ENCODE assay signal across 15 cellular contexts in the genomic region with DNA sequence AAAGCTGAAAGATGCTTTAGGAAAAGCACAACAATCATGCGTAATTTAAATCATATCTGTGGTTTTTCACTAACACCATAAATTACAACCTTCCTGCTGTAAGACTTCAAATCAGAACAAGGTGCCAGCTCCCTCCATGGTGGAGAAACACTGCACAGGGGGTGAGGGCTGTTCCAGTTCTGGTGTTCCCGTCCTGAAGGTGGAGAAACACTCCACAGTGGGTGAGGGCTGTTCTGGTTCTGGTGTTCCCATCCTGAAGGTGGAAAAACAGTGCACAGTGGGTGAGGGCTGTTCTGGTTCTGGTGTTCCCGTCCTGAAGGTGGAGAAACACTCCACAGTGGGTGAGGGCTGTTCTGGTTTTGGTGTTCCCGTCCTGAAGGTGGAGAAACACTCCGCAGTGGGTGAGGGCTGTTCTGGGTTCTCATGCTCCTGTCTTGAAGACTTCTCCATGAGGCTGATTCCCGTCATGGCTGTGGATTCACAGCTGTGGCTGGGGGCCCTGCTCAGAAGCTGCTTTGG. TPM values are rescaled to one million over a fixed set of nuclear protein-coding genes. Genes with fewer than 3 reads are reported as not detected.
A peak's percentile ranks its signal among the peaks of the same experiment; 100 is the strongest.
DNase-seq lines count a peak whose midpoint lies in the region; ATAC-seq, FAIRE-seq and TF ChIP-seq lines count a peak whose summit lies in the region.
"Had no signal": no experiment of that assay in that cellular context is flagged by ENCODE, and none has a peak within 500 bp of the region (broad histone marks: within the 10 kb centered on the region; RNA-seq: fewer than 3 reads in every experiment).

No MANE protein-coding gene starts in this region.

- no peak overlapping the region for H3K14ac ChIP-seq in neuronal stem cell (ENCODE audit: low read length)

- H3K79me1 ChIP-seq in neuronal stem cell (ENCODE audit: low read depth, low read length), result peaks cover 18% of the 10 kb centered on the region

- H3K4ac ChIP-seq in neuronal stem cell (ENCODE audit: low read length), result no peak overlapping the region

- TF ChIP-seq CTCF in heart right ventricle (IDR thresholded peaks at IDR 0.05), result no peak
- TF ChIP-seq CTCF in bronchial epithelial cell (IDR thresholded peaks at IDR 0.05; ENCODE audit: insufficient read depth, low read length, severe bottlenecking), result no peak

- H3K27ac ChIP-seq in heart right ventricle, result no peak overlapping the region
- H3K27ac ChIP-seq in neuronal stem cell (replicated peaks; ENCODE audit: low read length), result peak overlapping the region; percentile 43
- H3K27ac ChIP-seq in substantia nigra (ENCODE audit: low read depth, low read length, poor library complexity, severe bottlenecking), result no peak overlapping the region
- H3K27ac ChIP-seq: A549 had no signal

- no peak overlapping the region for H2BK15ac ChIP-seq in neuronal stem cell (ENCODE audit: low read length)

- H2BK12ac ChIP-seq in neuronal stem cell (ENCODE audit: low read length), result no peak overlapping the region

- no peak overlapping the region for H2BK120ac ChIP-seq in neuronal stem cell (ENCODE audit: low read depth, low read length)

- H3K27me3 ChIP-seq in heart right ventricle, result peaks cover 0 to 67% (median 48%) of the 10 kb centered on the region in 7 donors
- H3K27me3 ChIP-seq in bronchial epithelial cell (ENCODE audit: control insufficient read depth, insufficient read depth, low read length), result no peaks in the 10 kb centered on the region
- peaks cover 0 to under 1% (median 0%) of the 10 kb centered on the region in 3 experiments for H3K27me3 ChIP-seq in neuronal stem cell (ENCODE audit: control insufficient read depth in 3 of 3, insufficient read depth in 3 of 3, low read depth in 1 of 3, low read length in 3 of 3)

- peak overlapping the region; percentile 3 for H3K9ac ChIP-seq in neuronal stem cell (ENCODE audit: low read depth, low read length, poor library complexity)

- ATAC-seq in heart right ventricle (no peak), HG03159 (IDR thresholded peaks at IDR 0.05; ENCODE audit: unreplicated experiment) (no peak)
- ATAC-seq: A549, Panc1 had no signal

- no peak overlapping the region for H2AFZ ChIP-seq in neuronal stem cell (ENCODE audit: low read length)

- H2BK5ac ChIP-seq in neuronal stem cell (ENCODE audit: low read length), result no peak overlapping the region

- H3K9me3 ChIP-seq in heart right ventricle, result no peaks in the 10 kb centered on the region
- H3K9me3 ChIP-seq in neuronal stem cell (replicated peaks in 1 of 2; ENCODE audit: control insufficient read depth in 2 of 2, insufficient read depth in 1 of 2, low read depth in 1 of 2, low read length in 2 of 2), result peaks cover 0 to 3% of the 10 kb centered on the region in 2 donors
- H3K9me3 ChIP-seq: A549 had no signal

- DNase-seq in cardiac septum (ENCODE audit: low spot score) (peak; percentile 56), heart right ventricle (no peak), bronchial epithelial cell (ENCODE audit: low read depth) (no peak), neuronal stem cell (ENCODE audit: low spot score) (no peak), substantia nigra (lab: John Stamatoyannopoulos, UW) (no peak)
- no peak for DNase-seq in activated T-cell treated with anti-CD3 and anti-CD28 coated beads, Interleukin-2, amount 50 U/mL, for 48 hours
- DNase-seq: EL, H7, NCI-H1417 treated with DMSO at 0.1 percent for 48 hours, NCI-H1930, NCI-H2227 treated with DMSO at 0.1 percent for 48 hours had no signal

- H3K4me2 ChIP-seq in neuronal stem cell (ENCODE audit: insufficient read depth, low read length, poor library complexity, severe bottlenecking), result no peak overlapping the region
- H3K4me2 ChIP-seq: A549 had no signal

- H4K91ac ChIP-seq in neuronal stem cell (ENCODE audit: low read depth, low read length, poor library complexity), result no peak overlapping the region

- H2AK5ac ChIP-seq in neuronal stem cell (ENCODE audit: low read depth, low read length), result peak overlapping the region; percentile 51

- peak; percentile 28 for FAIRE-seq in bronchial epithelial cell (lab: Jason Lieb, UNC)
- FAIRE-seq: A549 had no signal

- H3K18ac ChIP-seq in neuronal stem cell (ENCODE audit: low read length), result peak overlapping the region; percentile 87

- peak overlapping the region; percentile 27 for H3K23ac ChIP-seq in neuronal stem cell (ENCODE audit: low read depth, low read length, poor library complexity)

- intact Hi-C loops in cardiac septum (cut with DNase I), result no loop called here
- intact Hi-C loops in heart right ventricle (cut with DNase I), result no loop called here

- WGBS in heart right ventricle, 2 donors, result 80 to 84% methylated on average over 6 of the region's 6 CpGs
- WGBS in neuronal stem cell (ENCODE audit: extremely low coverage in 2 of 2, insufficient read length in 2 of 2, insufficient replicate concordance in 1 of 2), 2 donors, result no CpG with 5 or more reads among the region's 6 CpGs

- H4K8ac ChIP-seq in neuronal stem cell (ENCODE audit: low read depth, low read length), result no peak overlapping the region

- H3K36me3 ChIP-seq in heart right ventricle (no peaks in the 10 kb centered on the region), bronchial epithelial cell (ENCODE audit: control insufficient read depth, insufficient read depth, low read length) (no peaks in the 10 kb centered on the region), neuronal stem cell (replicated peaks in 1 of 2; ENCODE audit: control insufficient read depth in 2 of 2, insufficient read depth in 2 of 2, low read length in 2 of 2) (peaks cover 0 to 19% of the 10 kb centered on the region in 2 donors)

- H3K4me3 ChIP-seq in heart right ventricle (no peak overlapping the region), bronchial epithelial cell (ENCODE audit: low read depth, low read length) (no peak overlapping the region), neuronal stem cell (ENCODE audit: low read length in 2 of 2) (no peak overlapping the region)
- H3K4me3 ChIP-seq: A549 had no signal

- H3K4me1 ChIP-seq in heart right ventricle, result no peaks in the 10 kb centered on the region
- H3K4me1 ChIP-seq in neuronal stem cell (ENCODE audit: control insufficient read depth in 2 of 2, insufficient read depth in 1 of 2, low read depth in 1 of 2, low read length in 2 of 2), result peaks cover 24 to 29% of the 10 kb centered on the region in 2 donors
- H3K4me1 ChIP-seq: A549 had no signal

RNA-seq across cellular contexts. Expression of gene PLEKHG4B, which starts 12.9 kb away (rescaled TPM):
- 0.03 TPM for total RNA-seq in cardiac septum
- under 1 TPM in 3 of 10 donors, not detected in 7; 0.02 to 0.14 (median 0.07) TPM for total RNA-seq in heart right ventricle
- polyA plus RNA-seq in heart right ventricle, result under 1 TPM in 1 of 2 donors, not detected in 1; under 0.01 TPM
- not detected in 2 replicates for total RNA-seq in bronchial epithelial cell
- 46.5 TPM for polyA plus RNA-seq in neuronal stem cell (2013, experiment 1 of 2)
- polyA plus RNA-seq in neuronal stem cell (2013, experiment 2 of 2), result 48.4 TPM
- total RNA-seq: Right ventricle myocardium inferior had no signal
